Comparison of ENCODE assay signal across 1 cellular context in the genomic region with DNA sequence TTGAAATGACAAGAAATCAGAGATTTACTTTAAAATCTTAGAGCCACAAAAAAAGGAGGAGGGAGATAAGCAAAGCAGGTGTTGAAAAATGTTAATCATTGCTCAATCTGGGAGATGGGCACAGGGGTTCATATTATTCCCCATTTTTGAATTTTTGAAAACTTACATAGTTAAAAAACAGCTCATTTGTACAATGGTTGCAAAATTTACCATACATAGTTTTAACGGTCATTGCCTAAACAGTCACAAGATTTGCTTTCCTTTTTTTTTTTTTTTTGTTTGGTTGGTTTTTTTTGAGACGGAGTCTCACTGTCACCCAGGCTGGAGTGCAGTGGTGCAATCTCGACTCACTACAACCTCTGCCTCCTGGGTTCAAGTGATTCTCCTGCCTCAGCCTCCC.
TF ChIP-seq lines count a peak whose summit lies in the region.

No MANE protein-coding gene starts in this region.

TF ChIP-seq in HepG2, 621 proteins besides CTCF, POLR2A, EP300 and RAD21 (continued from another document):
- no peak for TF ChIP-seq HNF4A (CRISPR knock-in tag; IDR thresholded peaks at IDR 0.05)
- TF ChIP-seq PCBP2 (optimal IDR thresholded peaks at IDR 0.05; ENCODE audit: low read depth, low read length, poor library complexity, severe bottlenecking), result no peak
- TF ChIP-seq ZNF30 (CRISPR knock-in tag; IDR thresholded peaks at IDR 0.05), result no peak
- no peak for TF ChIP-seq GTF3A (CRISPR knock-in tag; conservative IDR thresholded peaks at IDR 0.05)
- no peak for TF ChIP-seq ZNF546 (CRISPR knock-in tag; conservative IDR thresholded peaks at IDR 0.05)
- TF ChIP-seq, protein P1, sequence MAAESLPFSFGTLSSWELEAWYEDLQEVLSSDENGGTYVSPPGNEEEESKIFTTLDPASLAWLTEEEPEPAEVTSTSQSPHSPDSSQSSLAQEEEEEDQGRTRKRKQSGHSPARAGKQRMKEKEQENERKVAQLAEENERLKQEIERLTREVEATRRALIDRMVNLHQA (CRISPR knock-in tag; IDR thresholded peaks at IDR 0.05), result no peak
- TF ChIP-seq, protein P2, sequence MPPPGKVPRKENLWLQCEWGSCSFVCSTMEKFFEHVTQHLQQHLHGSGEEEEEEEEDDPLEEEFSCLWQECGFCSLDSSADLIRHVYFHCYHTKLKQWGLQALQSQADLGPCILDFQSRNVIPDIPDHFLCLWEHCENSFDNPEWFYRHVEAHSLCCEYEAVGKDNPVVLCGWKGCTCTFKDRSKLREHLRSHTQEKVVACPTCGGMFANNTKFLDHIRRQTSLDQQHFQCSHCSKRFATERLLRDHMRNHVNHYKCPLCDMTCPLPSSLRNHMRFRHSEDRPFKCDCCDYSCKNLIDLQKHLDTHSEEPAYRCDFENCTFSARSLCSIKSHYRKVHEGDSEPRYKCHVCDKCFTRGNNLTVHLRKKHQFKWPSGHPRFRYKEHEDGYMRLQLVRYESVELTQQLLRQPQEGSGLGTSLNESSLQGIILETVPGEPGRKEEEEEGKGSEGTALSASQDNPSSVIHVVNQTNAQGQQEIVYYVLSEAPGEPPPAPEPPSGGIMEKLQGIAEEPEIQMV (CRISPR knock-in tag; IDR thresholded peaks at IDR 0.05; ENCODE audit: low read depth), result no peak
- no peak for TF ChIP-seq AKAP8 (CRISPR knock-in tag; IDR thresholded peaks at IDR 0.05)
- no peak for TF ChIP-seq KDM3A (CRISPR knock-in tag; IDR thresholded peaks at IDR 0.05; ENCODE audit: low read depth)
- no peak for TF ChIP-seq PHF21A (CRISPR knock-in tag; IDR thresholded peaks at IDR 0.05)
- TF ChIP-seq, protein P3, sequence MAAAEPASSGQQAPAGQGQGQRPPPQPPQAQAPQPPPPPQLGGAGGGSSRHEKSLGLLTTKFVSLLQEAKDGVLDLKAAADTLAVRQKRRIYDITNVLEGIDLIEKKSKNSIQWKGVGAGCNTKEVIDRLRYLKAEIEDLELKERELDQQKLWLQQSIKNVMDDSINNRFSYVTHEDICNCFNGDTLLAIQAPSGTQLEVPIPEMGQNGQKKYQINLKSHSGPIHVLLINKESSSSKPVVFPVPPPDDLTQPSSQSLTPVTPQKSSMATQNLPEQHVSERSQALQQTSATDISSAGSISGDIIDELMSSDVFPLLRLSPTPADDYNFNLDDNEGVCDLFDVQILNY (CRISPR knock-in tag; conservative IDR thresholded peaks at IDR 0.05), result no peak
- no peak for TF ChIP-seq ZNF780A (CRISPR knock-in tag; IDR thresholded peaks at IDR 0.05)
- TF ChIP-seq, protein P4, sequence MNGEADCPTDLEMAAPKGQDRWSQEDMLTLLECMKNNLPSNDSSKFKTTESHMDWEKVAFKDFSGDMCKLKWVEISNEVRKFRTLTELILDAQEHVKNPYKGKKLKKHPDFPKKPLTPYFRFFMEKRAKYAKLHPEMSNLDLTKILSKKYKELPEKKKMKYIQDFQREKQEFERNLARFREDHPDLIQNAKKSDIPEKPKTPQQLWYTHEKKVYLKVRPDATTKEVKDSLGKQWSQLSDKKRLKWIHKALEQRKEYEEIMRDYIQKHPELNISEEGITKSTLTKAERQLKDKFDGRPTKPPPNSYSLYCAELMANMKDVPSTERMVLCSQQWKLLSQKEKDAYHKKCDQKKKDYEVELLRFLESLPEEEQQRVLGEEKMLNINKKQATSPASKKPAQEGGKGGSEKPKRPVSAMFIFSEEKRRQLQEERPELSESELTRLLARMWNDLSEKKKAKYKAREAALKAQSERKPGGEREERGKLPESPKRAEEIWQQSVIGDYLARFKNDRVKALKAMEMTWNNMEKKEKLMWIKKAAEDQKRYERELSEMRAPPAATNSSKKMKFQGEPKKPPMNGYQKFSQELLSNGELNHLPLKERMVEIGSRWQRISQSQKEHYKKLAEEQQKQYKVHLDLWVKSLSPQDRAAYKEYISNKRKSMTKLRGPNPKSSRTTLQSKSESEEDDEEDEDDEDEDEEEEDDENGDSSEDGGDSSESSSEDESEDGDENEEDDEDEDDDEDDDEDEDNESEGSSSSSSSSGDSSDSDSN (CRISPR knock-in tag; IDR thresholded peaks at IDR 0.05), result no peak
